1 cellular context compared by ENCODE assay signal in genomic region chr15:88262064-88262463, GRCh38.
TF ChIP-seq lines count a peak whose summit lies in the region.

No MANE protein-coding gene starts in this region.

TF ChIP-seq in HEK293, 187 proteins besides CTCF, POLR2A, EP300 and RAD21 (continued from another document):
- TF ChIP-seq, protein P1, sequence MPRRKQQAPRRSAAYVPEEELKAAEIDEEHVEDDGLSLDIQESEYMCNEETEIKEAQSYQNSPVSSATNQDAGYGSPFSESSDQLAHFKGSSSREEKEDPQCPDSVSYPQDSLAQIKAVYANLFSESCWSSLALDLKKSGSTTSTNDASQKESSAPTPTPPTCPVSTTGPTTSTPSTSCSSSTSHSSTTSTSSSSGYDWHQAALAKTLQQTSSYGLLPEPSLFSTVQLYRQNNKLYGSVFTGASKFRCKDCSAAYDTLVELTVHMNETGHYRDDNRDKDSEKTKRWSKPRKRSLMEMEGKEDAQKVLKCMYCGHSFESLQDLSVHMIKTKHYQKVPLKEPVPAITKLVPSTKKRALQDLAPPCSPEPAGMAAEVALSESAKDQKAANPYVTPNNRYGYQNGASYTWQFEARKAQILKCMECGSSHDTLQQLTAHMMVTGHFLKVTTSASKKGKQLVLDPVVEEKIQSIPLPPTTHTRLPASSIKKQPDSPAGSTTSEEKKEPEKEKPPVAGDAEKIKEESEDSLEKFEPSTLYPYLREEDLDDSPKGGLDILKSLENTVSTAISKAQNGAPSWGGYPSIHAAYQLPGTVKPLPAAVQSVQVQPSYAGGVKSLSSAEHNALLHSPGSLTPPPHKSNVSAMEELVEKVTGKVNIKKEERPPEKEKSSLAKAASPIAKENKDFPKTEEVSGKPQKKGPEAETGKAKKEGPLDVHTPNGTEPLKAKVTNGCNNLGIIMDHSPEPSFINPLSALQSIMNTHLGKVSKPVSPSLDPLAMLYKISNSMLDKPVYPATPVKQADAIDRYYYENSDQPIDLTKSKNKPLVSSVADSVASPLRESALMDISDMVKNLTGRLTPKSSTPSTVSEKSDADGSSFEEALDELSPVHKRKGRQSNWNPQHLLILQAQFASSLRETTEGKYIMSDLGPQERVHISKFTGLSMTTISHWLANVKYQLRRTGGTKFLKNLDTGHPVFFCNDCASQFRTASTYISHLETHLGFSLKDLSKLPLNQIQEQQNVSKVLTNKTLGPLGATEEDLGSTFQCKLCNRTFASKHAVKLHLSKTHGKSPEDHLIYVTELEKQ (tag by site-specific recombination; IDR thresholded peaks at IDR 0.05; ENCODE audit: borderline replicate concordance), result no peak
- TF ChIP-seq ZIC2 (tag by site-specific recombination; IDR thresholded peaks at IDR 0.05) (peak; percentile 93), FEZF1 (tag by site-specific recombination; IDR thresholded peaks at IDR 0.05) (no peak), ZSCAN5A (tag by site-specific recombination; IDR thresholded peaks at IDR 0.05) (no peak), ZNF544 (tag by site-specific recombination; IDR thresholded peaks at IDR 0.05) (no peak), ZNF510 (tag by site-specific recombination; IDR thresholded peaks at IDR 0.05; ENCODE audit: insufficient replicate concordance) (no peak)
